ENCODE assay signal across 18 cellular contexts in the genomic region with DNA sequence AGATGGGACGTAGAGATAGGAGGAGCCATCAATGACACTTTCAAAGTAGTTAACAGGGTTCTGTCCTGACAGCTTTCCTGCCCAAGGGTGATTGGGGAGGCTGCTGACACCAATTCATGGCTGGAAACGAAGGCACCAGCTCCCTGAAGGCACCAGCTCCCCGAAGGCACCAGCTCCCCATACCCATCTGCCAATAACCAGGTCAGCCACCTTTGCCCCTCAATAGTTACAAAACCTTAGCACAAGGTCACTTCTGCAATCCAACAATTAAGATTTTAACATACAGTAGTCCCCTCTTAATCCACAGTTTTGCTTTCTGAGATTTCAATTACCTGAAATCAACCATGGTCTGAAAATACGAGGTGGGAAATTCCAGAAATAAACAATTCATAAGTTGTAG. TPM values are rescaled to one million over a fixed set of nuclear protein-coding genes. Genes with fewer than 3 reads are reported as not detected.
DNase-seq lines count a peak whose midpoint lies in the region; ATAC-seq and TF ChIP-seq lines count a peak whose summit lies in the region.
"Had no signal": no experiment of that assay in that cellular context is flagged by ENCODE, and none has a peak within 500 bp of the region (broad histone marks: within the 10 kb centered on the region; RNA-seq: fewer than 3 reads in every experiment).

No MANE protein-coding gene starts in this region.

- no peak overlapping the region for H3K9ac ChIP-seq in endodermal cell (ENCODE audit: extremely low read depth, low read length, poor library complexity, severe bottlenecking)
- H3K9ac ChIP-seq in subcutaneous abdominal adipose tissue (ENCODE audit: low read length in 5 of 5) = peak overlapping the region in 2 of 5 donors; percentile 14 to 32

- peaks cover 16% of the 10 kb centered on the region for H3K4me1 Mint-ChIP-seq in endodermal cell

- intact Hi-C loops in left ventricle myocardium inferior (cut with micrococcal nuclease) (no loop called here), head of caudate nucleus (cut with DNase I) (no loop called here)

- H3K4me1 ChIP-seq in left ventricle myocardium inferior (peaks cover 68% of the 10 kb centered on the region), right atrium auricular region (peaks cover 0 to 42% of the 10 kb centered on the region in 2 donors), endodermal cell (ENCODE audit: control insufficient read depth, insufficient read depth, low read length) (peaks cover 8% of the 10 kb centered on the region), subcutaneous abdominal adipose tissue (ENCODE audit: control insufficient read depth in 5 of 5, insufficient read depth in 5 of 5, low read length in 5 of 5) (peaks cover 19 to 79% (median 72%) of the 10 kb centered on the region in 5 donors)

- no peaks in the 10 kb centered on the region for H3K9me3 Mint-ChIP-seq in endodermal cell
- H3K9me3 Mint-ChIP-seq: GM23338 had no signal

- H3K36me3 Mint-ChIP-seq in endodermal cell (ENCODE audit: low read depth) = peaks cover 2% of the 10 kb centered on the region

- H3K27ac ChIP-seq in left ventricle myocardium inferior (replicated peaks) (peak overlapping the region; percentile 27), right atrium auricular region (no peak overlapping the region), endodermal cell (ENCODE audit: low read depth, low read length) (no peak overlapping the region), subcutaneous abdominal adipose tissue (ENCODE audit: low read depth, low read length) (peak overlapping the region; percentile 90)
- H3K27ac ChIP-seq: A549, C4-2B, SJCRH30 had no signal

- H3K9me3 ChIP-seq in left ventricle myocardium inferior (replicated peaks) (no peaks in the 10 kb centered on the region), right atrium auricular region (no peaks in the 10 kb centered on the region), endodermal cell (ENCODE audit: control insufficient read depth, low read length) (no peaks in the 10 kb centered on the region), subcutaneous abdominal adipose tissue (ENCODE audit: control insufficient read depth in 5 of 5, low read length in 5 of 5) (no peaks in the 10 kb centered on the region)
- H3K9me3 ChIP-seq: A549, SJCRH30 had no signal

- no peaks in the 10 kb centered on the region for H3K27me3 Mint-ChIP-seq in endodermal cell (ENCODE audit: insufficient read depth)

- TF ChIP-seq CTCF in left ventricle myocardium inferior (IDR thresholded peaks at IDR 0.05; ENCODE audit: borderline replicate concordance) = no peak
- TF ChIP-seq CTCF in right atrium auricular region (IDR thresholded peaks at IDR 0.05) = no peak
- TF ChIP-seq CTCF in endodermal cell (conservative IDR thresholded peaks at IDR 0.05) = no peak

- DNase-seq in left ventricle myocardium inferior = no peak
- DNase-seq in right atrium auricular region (ENCODE audit: low spot score) = no peak
- peak; percentile 23 for DNase-seq in ELF-1 (ENCODE audit: low read depth, low spot score)
- DNase-seq in endodermal cell = no peak
- DNase-seq in head of caudate nucleus = no peak
- DNase-seq in stimulated activated naive CD4-positive, alpha-beta T cell treated with Interleukin-2 at 50 U/mL for 16 hours (lab: John Stamatoyannopoulos, UW) = no peak
- DNase-seq: DMS153, EL, HCEC 1CT, NCI-H1105, NCI-H2081 treated with DMSO at 0.1 percent for 48 hours, SJCRH30 had no signal

- no peaks in the 10 kb centered on the region for H3K36me3 ChIP-seq in left ventricle myocardium inferior
- no peaks in the 10 kb centered on the region for H3K36me3 ChIP-seq in right atrium auricular region
- H3K36me3 ChIP-seq in endodermal cell (ENCODE audit: control insufficient read depth, insufficient read depth, low read length) = no peaks in the 10 kb centered on the region
- H3K36me3 ChIP-seq in subcutaneous abdominal adipose tissue (ENCODE audit: control insufficient read depth in 5 of 5, insufficient read depth in 5 of 5, low read length in 5 of 5) = peaks cover under 1 to 21% (median 4%) of the 10 kb centered on the region in 5 donors
- H3K36me3 ChIP-seq: SJCRH30 had no signal

- H3K27ac Mint-ChIP-seq in endodermal cell = peak overlapping the region; percentile 24
- H3K27ac Mint-ChIP-seq: GM23338 had no signal

- WGBS in endodermal cell (ENCODE audit: insufficient coverage in 1 of 2, insufficient read length in 1 of 2), 2 experiments = 85 to 95% methylated on average over 4 of the region's 4 CpGs

- H3K27me3 ChIP-seq in left ventricle myocardium inferior (ENCODE audit: low read depth) (no peaks in the 10 kb centered on the region), right atrium auricular region (no peaks in the 10 kb centered on the region), endodermal cell (ENCODE audit: control insufficient read depth, insufficient read depth, low read length, poor library complexity, severe bottlenecking) (no peaks in the 10 kb centered on the region), subcutaneous abdominal adipose tissue (ENCODE audit: control insufficient read depth in 5 of 5, insufficient read depth in 4 of 5, low read length in 5 of 5) (no peaks in the 10 kb centered on the region)
- H3K27me3 ChIP-seq: SJCRH30 had no signal

- H3K4me3 ChIP-seq in left ventricle myocardium inferior = no peak overlapping the region
- H3K4me3 ChIP-seq in right atrium auricular region = no peak overlapping the region
- no peak overlapping the region for H3K4me3 ChIP-seq in endodermal cell (ENCODE audit: low read length)
- no peak overlapping the region for H3K4me3 ChIP-seq in subcutaneous abdominal adipose tissue (ENCODE audit: low read depth in 1 of 5, low read length in 5 of 5)
- H3K4me3 ChIP-seq: A549, GM23338, SJCRH30 had no signal

- no peak overlapping the region for H3K4me3 Mint-ChIP-seq in endodermal cell
- H3K4me3 Mint-ChIP-seq: GM23338 had no signal

- no peak for ATAC-seq in HG03108 (IDR thresholded peaks at IDR 0.05; ENCODE audit: unreplicated experiment)
- ATAC-seq: A549, GM23338, Panc1 had no signal

RNA-seq across cellular contexts. Expression of gene ELOVL5, which starts 51.7 kb away (rescaled TPM):
- total RNA-seq in left ventricle myocardium inferior (19.0 TPM), right atrium auricular region (10 to 100 TPM; 31.2 to 34.9 TPM), endodermal cell (100 to 1,000 TPM; 103 to 108 TPM)
- 140 TPM for polyA plus RNA-seq in endodermal cell (2013, experiment 1 of 2)
- polyA plus RNA-seq in endodermal cell (2013, experiment 2 of 2) = 132 TPM

Comparison
In these comparisons a context has a peak if more than half of its experiments do, and no peak if none do; other contexts are left out.
1. H3K27ac ChIP-seq: peak in left ventricle myocardium inferior (single experiment) and subcutaneous abdominal adipose tissue (single experiment); none in right atrium auricular region (0 of 2) and endodermal cell (single experiment).